In genomic region chr3:153161138-153161713, GRCh38 we compare ENCODE assay signal across 1 cellular context.
TF ChIP-seq lines count a peak whose summit lies in the region.

No MANE protein-coding gene starts in this region.

TF ChIP-seq in SK-N-SH, 30 proteins besides CTCF, POLR2A, EP300 and RAD21 (continued from another document):
- TF ChIP-seq IRF3 (IDR thresholded peaks at IDR 0.05; ENCODE audit: low read depth, low read length) (peak; percentile 62), TCF12 (IDR thresholded peaks at IDR 0.05) (peak; percentile 61), RFX5 (IDR thresholded peaks at IDR 0.05; ENCODE audit: low read length) (peak; percentile 89), ELF1 (IDR thresholded peaks at IDR 0.05) (peak; percentile 72), NRF1 (IDR thresholded peaks at IDR 0.05; ENCODE audit: low read depth, low read length) (peak; percentile 47; the same call in 1 of the 2 replicates), MEF2A (IDR thresholded peaks at IDR 0.05; ENCODE audit: borderline replicate concordance, low read depth) (no peak), USF2 (IDR thresholded peaks at IDR 0.05; ENCODE audit: borderline replicate concordance, low read depth, low read length) (no peak), MXI1 (IDR thresholded peaks at IDR 0.05; ENCODE audit: low read depth, low read length) (0 out of 2 replicates have a peak, but pooled peaks have one; percentile 17), JUND (IDR thresholded peaks at IDR 0.05) (peak; percentile 60; the same call in 1 of the 2 replicates)
